Comparison of ENCODE assay signal across 1 cellular context in the genomic region with DNA sequence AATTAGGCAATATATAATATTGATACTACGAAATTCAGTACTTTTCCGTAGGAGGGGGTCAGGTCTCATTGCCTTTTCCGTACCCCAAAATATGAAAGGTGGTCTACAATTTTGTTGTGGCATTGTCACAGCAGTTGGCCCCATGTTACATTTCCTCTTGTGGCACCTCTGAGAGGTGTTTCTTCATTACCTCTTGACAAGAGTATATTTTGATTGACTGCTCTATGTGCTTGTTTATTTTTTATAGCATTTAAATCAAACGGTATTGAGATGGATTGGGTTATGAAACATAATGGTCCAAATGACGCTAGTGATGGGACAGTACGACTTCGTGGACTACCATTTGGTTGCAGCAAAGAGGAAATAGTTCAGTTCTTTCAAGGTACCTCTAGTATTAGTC.
TF ChIP-seq lines count a peak whose summit lies in the region.

No MANE protein-coding gene starts in this region.

TF ChIP-seq in IMR-90, 13 proteins besides CTCF, POLR2A, EP300 and RAD21:
- TF ChIP-seq CEBPB (IDR thresholded peaks at IDR 0.05; ENCODE audit: low read depth, low read length), result peak; percentile 27; the same call in 1 of the 2 replicates
- no peak for TF ChIP-seq NFE2L2 (IDR thresholded peaks at IDR 0.05; ENCODE audit: low read depth, low read length)
- no peak for TF ChIP-seq MAFK (IDR thresholded peaks at IDR 0.05; ENCODE audit: low read depth, low read length)
- TF ChIP-seq MAZ (IDR thresholded peaks at IDR 0.05; ENCODE audit: borderline replicate concordance, low read depth, low read length), result no peak
- no peak for TF ChIP-seq RCOR1 (IDR thresholded peaks at IDR 0.05; ENCODE audit: insufficient replicate concordance, low read length)
- TF ChIP-seq FOS (IDR thresholded peaks at IDR 0.05; ENCODE audit: low read depth, low read length), result no peak
- no peak for TF ChIP-seq BHLHE40 (IDR thresholded peaks at IDR 0.05; ENCODE audit: low read depth, low read length)
- no peak for TF ChIP-seq MXI1 (IDR thresholded peaks at IDR 0.05; ENCODE audit: borderline replicate concordance, low read depth, low read length)
TF ChIP-seq in IMR-90: peak in this region for 1.
